Comparison of ENCODE assay signal across 7 cellular contexts in genomic region chr3:3178498-3179328, GRCh38. TPM values are rescaled to one million over a fixed set of nuclear protein-coding genes. Genes with fewer than 3 reads are reported as not detected.
DNase-seq lines count a peak whose midpoint lies in the region; ATAC-seq lines count a peak whose summit lies in the region.

No MANE protein-coding gene starts in this region.

- H4K20me1 ChIP-seq in Karpas-422 (ENCODE audit: insufficient read depth, low read depth, low read length) = peaks cover 11% of the 10 kb centered on the region; the same call in 1 of the 2 replicates

- H3K4me1 ChIP-seq in Karpas-422 (ENCODE audit: low read length) = peaks cover 15% of the 10 kb centered on the region
- H3K4me1 ChIP-seq in ectodermal cell (ENCODE audit: control insufficient read depth, insufficient read depth, low read length) = peaks cover 8% of the 10 kb centered on the region
- H3K4me1 ChIP-seq in neuron (ENCODE audit: insufficient read depth, low read length) = peaks cover 16% of the 10 kb centered on the region

- H3K27ac ChIP-seq in Karpas-422 (ENCODE audit: low read length) = no peak overlapping the region
- no peak overlapping the region for H3K27ac ChIP-seq in ectodermal cell (ENCODE audit: insufficient read depth, low read depth, low read length, poor library complexity, severe bottlenecking)

- H3K79me2 ChIP-seq in Karpas-422 (ENCODE audit: low read length) = peaks cover 43% of the 10 kb centered on the region

- peak overlapping the region; percentile 84 for H3K4me3 ChIP-seq in Karpas-422 (ENCODE audit: low read length)
- H3K4me3 ChIP-seq in ectodermal cell (ENCODE audit: insufficient read depth, low read depth, low read length) = peak overlapping the region; percentile 99
- peak overlapping the region; percentile 78 for H3K4me3 ChIP-seq in neuron (ENCODE audit: low read length)

- peak overlapping the region; percentile 82 for H3K9ac ChIP-seq in Karpas-422 (ENCODE audit: low read length)

- H2AFZ ChIP-seq in Karpas-422 (ENCODE audit: low read length) (peak overlapping the region; percentile 82), neuron (ENCODE audit: low read depth, low read length) (peak overlapping the region; percentile 83)

- H3K9me2 ChIP-seq in Karpas-422 (replicated peaks; ENCODE audit: insufficient read depth, low read length) = no peaks in the 10 kb centered on the region

- H3K36me3 ChIP-seq in Karpas-422 (ENCODE audit: insufficient read depth, low read length) (peaks cover 3% of the 10 kb centered on the region; the same call in 1 of the 2 replicates), ectodermal cell (ENCODE audit: control insufficient read depth, insufficient read depth, low read length) (no peaks in the 10 kb centered on the region), neuron (ENCODE audit: insufficient read depth, low read length) (peaks cover 14% of the 10 kb centered on the region)

- H3K9me3 ChIP-seq in Karpas-422 (ENCODE audit: low read length) (no peaks in the 10 kb centered on the region), ectodermal cell (ENCODE audit: control insufficient read depth, low read length) (no peaks in the 10 kb centered on the region), neuron (ENCODE audit: low read length) (no peaks in the 10 kb centered on the region)

- peak; percentile 1 for ATAC-seq in GM19438 (IDR thresholded peaks at IDR 0.05; ENCODE audit: low read depth, unreplicated experiment)

- no peak for DNase-seq in Karpas-422
- no peak for DNase-seq in stimulated activated CD4-positive, alpha-beta T cell treated with anti-CD3 and anti-CD28 coated beads, Interleukin-4, amount 100 ng/mL, for 1 hour
- no peak for DNase-seq in D341Med (ENCODE audit: low spot score)
- no peak for DNase-seq in NK-92 (lab: John Stamatoyannopoulos, UW; ENCODE audit: unreplicated experiment)

- peak overlapping the region; percentile 90 for H3K4me2 ChIP-seq in Karpas-422 (ENCODE audit: low read depth, low read length, poor library complexity, severe bottlenecking)

- WGBS in ectodermal cell, 2 experiments = 44 to 45% methylated on average over 16 of the region's 16 CpGs

- H3K27me3 ChIP-seq in Karpas-422 (ENCODE audit: low read length) (no peaks in the 10 kb centered on the region), ectodermal cell (ENCODE audit: control insufficient read depth, insufficient read depth, low read length, poor library complexity, severe bottlenecking) (no peaks in the 10 kb centered on the region), neuron (ENCODE audit: insufficient read depth, low read length) (no peaks in the 10 kb centered on the region)

RNA-seq across cellular contexts. Expression of gene CRBN, which starts 0.8 kb away (rescaled TPM):
- total RNA-seq in Karpas-422 (2014; rRNA removed; shearing (Covaris generic); ENCODE audit: low replicate concordance) = 24.3 and 53.8 TPM in 2 replicates
- 46.8 TPM for polyA plus RNA-seq in ectodermal cell (2013, experiment 1 of 4)
- 46.9 TPM for polyA plus RNA-seq in ectodermal cell (2013, experiment 2 of 4)
- polyA plus RNA-seq in ectodermal cell (2013, experiment 3 of 4) = 44.7 TPM
- polyA plus RNA-seq in ectodermal cell (2013, experiment 4 of 4) = 49.2 TPM

RNA-seq across cellular contexts. Expression of gene TRNT1, which starts 52.0 kb away (rescaled TPM):
- 31.0 and 39.5 TPM in 2 replicates for total RNA-seq in Karpas-422 (2014; rRNA removed; shearing (Covaris generic); ENCODE audit: low replicate concordance)
- 31.3 TPM for polyA plus RNA-seq in ectodermal cell (2013, experiment 1 of 4)
- polyA plus RNA-seq in ectodermal cell (2013, experiment 2 of 4) = 37.6 TPM
- 26.3 TPM for polyA plus RNA-seq in ectodermal cell (2013, experiment 3 of 4)
- 26.5 TPM for polyA plus RNA-seq in ectodermal cell (2013, experiment 4 of 4)
